ENCODE assay signal across 19 cellular contexts in the genomic region with DNA sequence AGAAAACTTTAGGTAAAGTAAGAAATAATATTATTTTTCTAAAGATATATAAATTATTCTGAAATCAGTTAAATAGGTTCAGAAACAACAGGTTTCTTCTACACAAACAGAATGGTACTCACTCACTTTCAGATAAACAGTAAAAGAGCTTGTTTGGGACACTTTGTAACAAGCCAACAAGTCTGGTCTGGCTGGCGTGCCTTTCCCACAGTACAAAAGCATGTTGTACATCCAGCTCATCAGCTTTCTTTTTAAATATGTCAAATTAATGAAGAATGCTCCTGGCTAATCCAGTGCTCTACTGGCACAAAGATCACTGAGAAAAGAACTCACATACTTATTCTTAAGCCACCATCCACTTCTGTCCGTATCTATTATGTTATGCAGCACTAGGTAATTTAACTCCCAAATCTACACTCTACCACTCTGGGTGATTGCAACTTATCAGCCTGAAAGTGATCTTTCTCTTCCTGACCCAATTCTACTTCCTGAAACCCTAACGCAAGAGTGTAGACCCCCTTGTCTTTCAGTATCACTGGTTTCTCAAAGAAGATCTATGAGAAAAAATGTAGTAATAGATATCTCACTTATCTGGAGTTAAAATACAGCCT. TPM values are rescaled to one million over a fixed set of nuclear protein-coding genes. Genes with fewer than 3 reads are reported as not detected.
DNase-seq lines count a peak whose midpoint lies in the region; ATAC-seq and TF ChIP-seq lines count a peak whose summit lies in the region.
"Had no signal": no experiment of that assay in that cellular context is flagged by ENCODE, and none has a peak within 500 bp of the region (broad histone marks: within the 10 kb centered on the region; RNA-seq: fewer than 3 reads in every experiment).

No MANE protein-coding gene starts in this region.

- H3K4me3 ChIP-seq in epithelial cell of esophagus (ENCODE audit: low read length) = no peak overlapping the region
- H3K4me3 ChIP-seq: MG63 had no signal

- H3K4me3 Mint-ChIP-seq in activated CD4-positive, alpha-beta memory T cell treated with anti-CD3 and anti-CD28 coated beads for 36 hours = no peak overlapping the region
- H3K4me3 Mint-ChIP-seq in activated CD4-positive, alpha-beta memory T cell treated with anti-CD3 and anti-CD28 coated beads, Interleukin-2, amount 10 ng/mL, durations not matched to agents 7 days and 5 days = no peak overlapping the region
- no peak overlapping the region for H3K4me3 Mint-ChIP-seq in stimulated activated effector memory CD8-positive, alpha-beta T cell treated with anti-CD3 and anti-CD28 coated beads, Interleukin-12 subunit alpha, Interleukin-12 subunit beta, amount 100 ng/mL, for 72 hours
- H3K4me3 Mint-ChIP-seq: activated T-helper 17 cell treated with anti-CD3 and anti-CD28 coated beads, Interleukin-2, amount 50 U/mL, for 72 hours had no signal

- H3K27me3 Mint-ChIP-seq in activated CD4-positive, alpha-beta memory T cell treated with anti-CD3 and anti-CD28 coated beads for 36 hours = no peaks in the 10 kb centered on the region
- H3K27me3 Mint-ChIP-seq in activated CD4-positive, alpha-beta memory T cell treated with anti-CD3 and anti-CD28 coated beads, Interleukin-2, amount 10 ng/mL, durations not matched to agents 7 days and 5 days = no peaks in the 10 kb centered on the region
- H3K27me3 Mint-ChIP-seq: activated T-helper 17 cell treated with anti-CD3 and anti-CD28 coated beads, Interleukin-2, amount 50 U/mL, for 72 hours had no signal

- intact Hi-C loops in activated CD4-positive, alpha-beta memory T cell treated with anti-CD3 and anti-CD28 coated beads for 36 hours (cut with micrococcal nuclease) = no loop called here

- ATAC-seq in stimulated activated effector memory CD8-positive, alpha-beta T cell treated with anti-CD3 and anti-CD28 coated beads, Interleukin-12 subunit alpha, Interleukin-12 subunit beta, amount 100 ng/mL, for 72 hours = no peak
- ATAC-seq in HG03196 (IDR thresholded peaks at IDR 0.05; ENCODE audit: unreplicated experiment) (no peak), GM21529 (IDR thresholded peaks at IDR 0.05; ENCODE audit: unreplicated experiment) (no peak)
- ATAC-seq: activated T-helper 17 cell treated with anti-CD3 and anti-CD28 coated beads, Interleukin-2, amount 50 U/mL, for 72 hours had no signal

- CTCF ChIA-PET in activated CD4-positive, alpha-beta memory T cell treated with anti-CD3 and anti-CD28 coated beads for 36 hours (lab: Charles Lee) = interaction anchor here (0.5 to 1.7 kb wide), 6 partner anchors 34 to 182 kb away, joined by 3 to 8 read pairs (median 4); partner anchors contain the start of gene MYCL
- CTCF ChIA-PET in activated CD4-positive, alpha-beta memory T cell treated with anti-CD3 and anti-CD28 coated beads, Interleukin-2, amount 10 ng/mL, durations not matched to agents 7 days and 5 days (lab: Charles Lee) = interaction anchor here (0.5 to 1.7 kb wide), 2 partner anchors 52 to 278 kb away, joined by 3 to 4 read pairs; no protein-coding TSS in a partner anchor

- peak overlapping the region; percentile 1 for H3K27ac Mint-ChIP-seq in activated CD4-positive, alpha-beta memory T cell treated with anti-CD3 and anti-CD28 coated beads for 36 hours
- H3K27ac Mint-ChIP-seq in activated CD4-positive, alpha-beta memory T cell treated with anti-CD3 and anti-CD28 coated beads, Interleukin-2, amount 10 ng/mL, durations not matched to agents 7 days and 5 days = no peak overlapping the region
- peak overlapping the region; percentile 21 for H3K27ac Mint-ChIP-seq in stimulated activated effector memory CD8-positive, alpha-beta T cell treated with anti-CD3 and anti-CD28 coated beads, Interleukin-12 subunit alpha, Interleukin-12 subunit beta, amount 100 ng/mL, for 72 hours
- H3K27ac Mint-ChIP-seq: activated T-helper 17 cell treated with anti-CD3 and anti-CD28 coated beads, Interleukin-2, amount 50 U/mL, for 72 hours had no signal

- H3K36me3 Mint-ChIP-seq in activated CD4-positive, alpha-beta memory T cell treated with anti-CD3 and anti-CD28 coated beads for 36 hours = peaks cover 12% of the 10 kb centered on the region
- H3K36me3 Mint-ChIP-seq in activated CD4-positive, alpha-beta memory T cell treated with anti-CD3 and anti-CD28 coated beads, Interleukin-2, amount 10 ng/mL, durations not matched to agents 7 days and 5 days (ENCODE audit: low read depth) = peaks cover 23% of the 10 kb centered on the region
- H3K36me3 Mint-ChIP-seq in stimulated activated effector memory CD8-positive, alpha-beta T cell treated with anti-CD3 and anti-CD28 coated beads, Interleukin-12 subunit alpha, Interleukin-12 subunit beta, amount 100 ng/mL, for 72 hours = peaks cover 65% of the 10 kb centered on the region

- no peak for TF ChIP-seq CTCF in epithelial cell of esophagus (IDR thresholded peaks at IDR 0.05; ENCODE audit: insufficient read depth, low read depth, low read length, missing control alignments)

- H3K9me3 Mint-ChIP-seq in activated CD4-positive, alpha-beta memory T cell treated with anti-CD3 and anti-CD28 coated beads for 36 hours = no peaks in the 10 kb centered on the region
- H3K9me3 Mint-ChIP-seq in activated CD4-positive, alpha-beta memory T cell treated with anti-CD3 and anti-CD28 coated beads, Interleukin-2, amount 10 ng/mL, durations not matched to agents 7 days and 5 days = no peaks in the 10 kb centered on the region
- H3K9me3 Mint-ChIP-seq in stimulated activated effector memory CD8-positive, alpha-beta T cell treated with anti-CD3 and anti-CD28 coated beads, Interleukin-12 subunit alpha, Interleukin-12 subunit beta, amount 100 ng/mL, for 72 hours = no peaks in the 10 kb centered on the region
- H3K9me3 Mint-ChIP-seq: activated T-helper 17 cell treated with anti-CD3 and anti-CD28 coated beads, Interleukin-2, amount 50 U/mL, for 72 hours had no signal

- peaks cover 23% of the 10 kb centered on the region for H3K4me1 Mint-ChIP-seq in activated CD4-positive, alpha-beta memory T cell treated with anti-CD3 and anti-CD28 coated beads for 36 hours (ENCODE audit: low read depth)
- H3K4me1 Mint-ChIP-seq in activated CD4-positive, alpha-beta memory T cell treated with anti-CD3 and anti-CD28 coated beads, Interleukin-2, amount 10 ng/mL, durations not matched to agents 7 days and 5 days = peaks cover 14% of the 10 kb centered on the region
- peaks cover 12% of the 10 kb centered on the region for H3K4me1 Mint-ChIP-seq in stimulated activated effector memory CD8-positive, alpha-beta T cell treated with anti-CD3 and anti-CD28 coated beads, Interleukin-12 subunit alpha, Interleukin-12 subunit beta, amount 100 ng/mL, for 72 hours

- DNase-seq in activated CD4-positive, alpha-beta memory T cell treated with anti-CD3 and anti-CD28 coated beads for 36 hours = no peak
- DNase-seq in activated CD4-positive, alpha-beta memory T cell treated with anti-CD3 and anti-CD28 coated beads, Interleukin-2, amount 10 ng/mL, durations not matched to agents 7 days and 5 days = no peak
- peak; percentile 100 for DNase-seq in NCI-H510A treated with DMSO at 0.1 percent for 48 hours (lab: John Stamatoyannopoulos, UW)
- DNase-seq in epithelial cell of esophagus (ENCODE audit: low read depth) = peak; percentile 93
- DNase-seq in stimulated activated effector memory CD8-positive, alpha-beta T cell treated with anti-CD3 and anti-CD28 coated beads, Interleukin-12 subunit alpha, Interleukin-12 subunit beta, amount 100 ng/mL, for 72 hours (ENCODE audit: low spot score in 2 of 2) = no peak
- DNase-seq in SKM-1 treated with dmso at 0.1 percent for 144 hours (lab: John Stamatoyannopoulos, UW; ENCODE audit: unreplicated experiment) = no peak
- DNase-seq: activated CD8-positive, alpha-beta memory T cell treated with anti-CD3 and anti-CD28 coated beads for 24 hours; dermis blood vessel endothelial cell; DMS153; erythroblast; GDM1; MG63; NCI-H1694 treated with DMSO at 0.1 percent for 48 hours; NCI-H524; stimulated activated CD4-positive, alpha-beta T cell treated with anti-CD3 and anti-CD28 coated beads, Interleukin-4, amount 100 ng/mL, for 24 hours had no signal

- POLR2A ChIA-PET in activated CD4-positive, alpha-beta memory T cell treated with anti-CD3 and anti-CD28 coated beads for 36 hours (lab: Charles Lee) = interaction anchor here (0.8 kb wide), 1 partner anchor 33 kb away, joined by 3 read pairs; the partner anchor contains the start of gene TRIT1
- POLR2A ChIA-PET in activated CD4-positive, alpha-beta memory T cell treated with anti-CD3 and anti-CD28 coated beads, Interleukin-2, amount 10 ng/mL, durations not matched to agents 7 days and 5 days (lab: Charles Lee) = no interaction called here

RNA-seq across cellular contexts. Expression of gene TRIT1, which starts 32.6 kb away (rescaled TPM):
- total RNA-seq in activated CD4-positive, alpha-beta memory T cell treated with anti-CD3 and anti-CD28 coated beads for 36 hours = 10 to 100 TPM; 21.0 to 21.9 TPM
- total RNA-seq in activated CD4-positive, alpha-beta memory T cell treated with anti-CD3 and anti-CD28 coated beads, Interleukin-2, amount 10 ng/mL, durations not matched to agents 7 days and 5 days = 10 to 100 TPM; 12.9 to 16.1 TPM

RNA-seq across cellular contexts. Expression of gene MYCL, which starts 51.0 kb away (rescaled TPM):
- under 1 TPM in 1 of 2 experiments, not detected in 1; 0.07 TPM for total RNA-seq in activated CD4-positive, alpha-beta memory T cell treated with anti-CD3 and anti-CD28 coated beads for 36 hours
- total RNA-seq in activated CD4-positive, alpha-beta memory T cell treated with anti-CD3 and anti-CD28 coated beads, Interleukin-2, amount 10 ng/mL, durations not matched to agents 7 days and 5 days = under 1 TPM; 0.10 to 0.18 TPM
- total RNA-seq: H4 had no signal

Comparison
In these comparisons a context has a peak if more than half of its experiments do, and no peak if none do; other contexts are left out.
1. DNase-seq: peak in NCI-H510A treated with DMSO at 0.1 percent for 48 hours (single experiment) and epithelial cell of esophagus (single experiment); none in activated CD4-positive, alpha-beta memory T cell treated with anti-CD3 and anti-CD28 coated beads for 36 hours (single experiment), activated CD4-positive, alpha-beta memory T cell treated with anti-CD3 and anti-CD28 coated beads, Interleukin-2, amount 10 ng/mL, durations not matched to agents 7 days and 5 days (single experiment), stimulated activated effector memory CD8-positive, alpha-beta T cell treated with anti-CD3 and anti-CD28 coated beads, Interleukin-12 subunit alpha, Interleukin-12 subunit beta, amount 100 ng/mL, for 72 hours (0 of 2) and SKM-1 treated with dmso at 0.1 percent for 144 hours (single experiment).